ENCODE assay signal across 18 cellular contexts in the genomic region with DNA sequence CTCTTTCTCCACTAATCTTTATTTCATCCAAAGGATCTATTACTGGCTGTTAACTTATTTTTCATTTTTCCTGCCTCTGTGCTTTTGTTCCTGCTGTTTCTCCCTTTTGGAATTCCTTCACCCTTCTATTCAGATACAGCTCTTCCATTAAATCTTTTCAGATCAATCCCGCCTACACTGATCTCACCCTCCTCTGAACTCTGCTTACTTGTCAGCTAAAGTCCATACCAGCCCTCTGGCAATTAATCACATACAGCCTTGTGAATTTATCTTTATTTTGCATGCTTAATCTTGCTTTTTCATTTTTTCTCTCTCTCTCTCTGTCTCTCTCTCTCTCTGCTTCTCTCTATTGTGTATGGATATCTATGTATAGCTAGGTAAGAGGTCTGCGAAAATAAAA.
"Had no signal": no experiment of that assay in that cellular context is flagged by ENCODE, and none has a peak within 500 bp of the region (broad histone marks: within the 10 kb centered on the region; RNA-seq: fewer than 3 reads in every experiment).

No MANE protein-coding gene starts in this region.

- H3K36me3 ChIP-seq: transverse colon had no signal

- DNase-seq: effector CD4-positive, alpha-beta T cell; endodermal cell; foreskin melanocyte; head of caudate nucleus; hippocampal formation; left colon; mammary epithelial cell; mucosa of descending colon; naive thymus-derived CD8-positive, alpha-beta T cell; right cardiac atrium; stimulated activated CD4-positive, alpha-beta T cell treated with anti-CD3 and anti-CD28 coated beads, Interleukin-4, amount 100 ng/mL, for 24 hours; stimulated activated naive B cell treated with anti-CD40 and anti-IgM and Interleukin-4, amounts not matched to agents 10 μg/mL and 1 μg/mL and 100 μg/mL, for 72 hours; stimulated activated naive CD8-positive, alpha-beta T cell treated with anti-CD3 and anti-CD28 coated beads, Interleukin-15, amount 100 ng/mL, for 72 hours; substantia nigra; transverse colon had no signal

- H3K4me3 ChIP-seq: coronary artery, mucosa of descending colon, thoracic aorta, transverse colon had no signal

- H3K4me3 Mint-ChIP-seq: endodermal cell; naive thymus-derived CD8-positive, alpha-beta T cell; neural crest cell; stimulated activated naive B cell treated with anti-CD40 and anti-IgM and Interleukin-4, amounts not matched to agents 10 μg/mL and 1 μg/mL and 100 μg/mL, for 72 hours; stimulated activated naive CD8-positive, alpha-beta T cell treated with anti-CD3 and anti-CD28 coated beads, Interleukin-15, amount 100 ng/mL, for 72 hours had no signal

- H3K27ac Mint-ChIP-seq: endodermal cell; naive thymus-derived CD8-positive, alpha-beta T cell; stimulated activated naive B cell treated with anti-CD40 and anti-IgM and Interleukin-4, amounts not matched to agents 10 μg/mL and 1 μg/mL and 100 μg/mL, for 72 hours; stimulated activated naive CD8-positive, alpha-beta T cell treated with anti-CD3 and anti-CD28 coated beads, Interleukin-15, amount 100 ng/mL, for 72 hours had no signal

- H3K27ac ChIP-seq: coronary artery, thoracic aorta had no signal

- H3K9me3 Mint-ChIP-seq: endodermal cell; naive thymus-derived CD8-positive, alpha-beta T cell; neural crest cell; stimulated activated naive B cell treated with anti-CD40 and anti-IgM and Interleukin-4, amounts not matched to agents 10 μg/mL and 1 μg/mL and 100 μg/mL, for 72 hours; stimulated activated naive CD8-positive, alpha-beta T cell treated with anti-CD3 and anti-CD28 coated beads, Interleukin-15, amount 100 ng/mL, for 72 hours had no signal

- ATAC-seq: left colon; naive thymus-derived CD8-positive, alpha-beta T cell; right cardiac atrium had no signal

- H3K9me3 ChIP-seq: mucosa of descending colon, thoracic aorta, transverse colon had no signal

- H3K27me3 ChIP-seq: transverse colon had no signal

- H3K36me3 Mint-ChIP-seq: naive thymus-derived CD8-positive, alpha-beta T cell; stimulated activated naive B cell treated with anti-CD40 and anti-IgM and Interleukin-4, amounts not matched to agents 10 μg/mL and 1 μg/mL and 100 μg/mL, for 72 hours had no signal
